In the genomic region with DNA sequence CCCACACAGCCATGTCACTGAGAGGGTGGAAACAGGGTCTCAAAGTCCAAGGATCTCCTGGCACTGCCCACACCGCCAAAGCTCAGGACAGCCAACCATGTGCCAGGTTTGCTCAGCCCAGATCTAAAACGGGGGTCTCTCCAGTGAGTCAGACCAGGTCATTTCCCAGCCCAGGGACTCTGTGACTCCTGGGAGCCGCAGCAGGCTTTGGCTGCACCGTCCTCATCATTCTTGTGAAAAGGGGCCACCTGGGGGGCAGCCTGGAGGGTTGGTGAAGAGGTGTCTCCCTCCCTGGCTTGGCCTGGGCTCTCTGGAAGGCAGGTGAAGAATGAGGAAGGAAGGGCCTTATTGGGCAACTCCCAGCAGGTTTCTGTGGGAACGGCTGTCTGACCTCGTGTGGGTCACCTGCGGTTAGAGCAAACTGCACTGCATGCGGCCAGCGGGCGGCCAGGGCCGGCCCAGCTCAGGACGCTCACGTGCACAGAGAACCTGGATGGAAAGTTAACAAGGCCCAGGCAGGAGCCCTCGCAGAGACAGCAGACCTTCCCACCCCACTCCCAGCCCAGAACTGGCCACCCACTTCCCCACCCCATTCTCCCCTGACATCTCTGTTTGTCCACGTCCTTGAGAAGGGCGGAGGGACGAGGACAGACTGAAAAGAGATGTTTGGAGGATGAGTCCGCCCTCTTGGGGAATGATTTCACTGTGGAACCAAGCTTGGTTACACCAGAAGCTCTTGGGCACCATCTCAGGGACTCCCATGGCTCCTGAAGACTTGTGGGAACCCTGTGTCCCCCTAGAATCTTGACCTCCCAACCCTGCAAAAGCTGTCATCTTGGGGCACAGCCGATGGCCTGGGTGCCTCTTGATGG, we compare ENCODE assay signal across 8 cellular contexts. TPM values are rescaled to one million over a fixed set of nuclear protein-coding genes. Genes with fewer than 3 reads are reported as not detected.
DNase-seq lines count a peak whose midpoint lies in the region; ATAC-seq and TF ChIP-seq lines count a peak whose summit lies in the region.

No MANE protein-coding gene starts in this region.

- TF ChIP-seq CTCF in NB4 (IDR thresholded peaks at IDR 0.05; ENCODE audit: low read depth, low read length) = no peak
- TF ChIP-seq CTCF in ovary (IDR thresholded peaks at IDR 0.05) = no peak

- H3K27ac ChIP-seq in BLaER1 = peak overlapping the region; percentile 86
- no peak overlapping the region for H3K27ac ChIP-seq in ovary

- H3K9ac ChIP-seq in BLaER1 = peak overlapping the region; percentile 40; the same call in 1 of the 2 replicates

- H3K36me3 Mint-ChIP-seq in central memory CD8-positive, alpha-beta T cell (ENCODE audit: insufficient read depth) = no peaks in the 10 kb centered on the region

- peaks cover 95% of the 10 kb centered on the region for H3K4me1 ChIP-seq in BLaER1
- H3K4me1 ChIP-seq in ovary (ENCODE audit: insufficient read depth) = no peaks in the 10 kb centered on the region

- H3K4me3 Mint-ChIP-seq in central memory CD8-positive, alpha-beta T cell = no peak overlapping the region

- peaks cover 17% of the 10 kb centered on the region for H3K4me1 Mint-ChIP-seq in central memory CD8-positive, alpha-beta T cell

- intact Hi-C loops in ovary (cut with DNase I) = no loop called here

- WGBS in ovary, 3 donors = 70 to 77% (median 71%) methylated on average over 19 of the region's 19 CpGs

- H3K27ac Mint-ChIP-seq in central memory CD8-positive, alpha-beta T cell (ENCODE audit: low read depth) = peak overlapping the region; percentile 91

- H3K9me3 ChIP-seq in BLaER1 (no peaks in the 10 kb centered on the region), ovary (no peaks in the 10 kb centered on the region)

- TF ChIP-seq POLR2A in NB4 (IDR thresholded peaks at IDR 0.05; ENCODE audit: extremely low read depth, insufficient read length) = no peak
- no peak for TF ChIP-seq POLR2A in ovary (IDR thresholded peaks at IDR 0.05)

- H3K36me3 ChIP-seq in BLaER1 = no peaks in the 10 kb centered on the region
- no peaks in the 10 kb centered on the region for H3K36me3 ChIP-seq in ovary

- POLR2A ChIA-PET in HEK293T (lab: Yijun Ruan, JAX) = no interaction called here

- H3K4me2 ChIP-seq in BLaER1 = peak overlapping the region; percentile 77

- CTCF ChIA-PET in HEK293T (lab: Yijun Ruan, JAX) = no interaction called here

- DNase-seq in NB4 (ENCODE audit: low read depth) (peak; percentile 92), medulla oblongata (ENCODE audit: extremely low spot score) (peak; percentile 71), ovary (no peak), HEK293T (ENCODE audit: extremely low spot score) (no peak)
- no peak for DNase-seq in central memory CD8-positive, alpha-beta T cell (ENCODE audit: low spot score in 2 of 2)
- DNase-seq in activated CD4-positive, CD25-positive, alpha-beta regulatory T cell (lab: John Stamatoyannopoulos, UW) = no peak

- H4K20me1 ChIP-seq in BLaER1 = no peaks in the 10 kb centered on the region

- H3K9me3 Mint-ChIP-seq in central memory CD8-positive, alpha-beta T cell = no peaks in the 10 kb centered on the region

- H3K27me3 Mint-ChIP-seq in central memory CD8-positive, alpha-beta T cell = no peaks in the 10 kb centered on the region

- H3K27me3 ChIP-seq in BLaER1 (no peaks in the 10 kb centered on the region), ovary (no peaks in the 10 kb centered on the region)

- no peak for ATAC-seq in central memory CD8-positive, alpha-beta T cell (replicated peaks; ENCODE audit: extremely low read depth, poor library complexity, severe bottlenecking)
- ATAC-seq in HG03521 (IDR thresholded peaks at IDR 0.05; ENCODE audit: unreplicated experiment) = no peak

- H3K4me3 ChIP-seq in BLaER1 = no peak overlapping the region
- H3K4me3 ChIP-seq in NB4 (ENCODE audit: low read depth, low read length) = no peak overlapping the region
- no peak overlapping the region for H3K4me3 ChIP-seq in ovary

- TF ChIP-seq EP300 in ovary (IDR thresholded peaks at IDR 0.05) = no peak

TF ChIP-seq in HEK293T, 16 proteins besides CTCF, POLR2A, EP300 and RAD21:
- TF ChIP-seq FOXK2 (IDR thresholded peaks at IDR 0.05) (no peak), ARNT (IDR thresholded peaks at IDR 0.05) (no peak), CTBP1 (IDR thresholded peaks at IDR 0.05; ENCODE audit: borderline replicate concordance) (no peak), ELF4 (IDR thresholded peaks at IDR 0.05) (no peak), NFRKB (IDR thresholded peaks at IDR 0.05) (no peak), TARDBP (IDR thresholded peaks at IDR 0.05) (no peak), HDGF (IDR thresholded peaks at IDR 0.05; ENCODE audit: borderline replicate concordance) (no peak), SUZ12 (IDR thresholded peaks at IDR 0.05) (no peak), LEF1 (IDR thresholded peaks at IDR 0.05; ENCODE audit: borderline replicate concordance) (no peak)
- TF ChIP-seq, protein P1, sequence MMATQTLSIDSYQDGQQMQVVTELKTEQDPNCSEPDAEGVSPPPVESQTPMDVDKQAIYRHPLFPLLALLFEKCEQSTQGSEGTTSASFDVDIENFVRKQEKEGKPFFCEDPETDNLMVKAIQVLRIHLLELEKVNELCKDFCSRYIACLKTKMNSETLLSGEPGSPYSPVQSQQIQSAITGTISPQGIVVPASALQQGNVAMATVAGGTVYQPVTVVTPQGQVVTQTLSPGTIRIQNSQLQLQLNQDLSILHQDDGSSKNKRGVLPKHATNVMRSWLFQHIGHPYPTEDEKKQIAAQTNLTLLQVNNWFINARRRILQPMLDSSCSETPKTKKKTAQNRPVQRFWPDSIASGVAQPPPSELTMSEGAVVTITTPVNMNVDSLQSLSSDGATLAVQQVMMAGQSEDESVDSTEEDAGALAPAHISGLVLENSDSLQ (IDR thresholded peaks at IDR 0.05) = no peak

RNA-seq across cellular contexts. Expression of a gene that starts 25.6 kb away (rescaled TPM):
- 100 to 1,000 TPM in 4 of 7 donors, 10 to 100 TPM in 3; 39.7 to 169 (median 105) TPM for total RNA-seq in ovary
- 100 to 1,000 TPM in 1 of 2 donors, 10 to 100 TPM in 1; 49.1 to 139 TPM for polyA plus RNA-seq in ovary

RNA-seq across cellular contexts. Expression of a gene that starts 55.9 kb away (rescaled TPM):
- total RNA-seq in ovary = 10 to 100 TPM in 6 of 7 donors, 1 to 10 TPM in 1; 8.0 to 40.3 (median 24.7) TPM
- 10 to 100 TPM; 18.0 to 18.3 TPM for polyA plus RNA-seq in ovary

Comparison
In these comparisons a context has a peak if more than half of its experiments do, and no peak if none do; other contexts are left out.
1. DNase-seq: peak in NB4 (single experiment) and medulla oblongata (single experiment); none in central memory CD8-positive, alpha-beta T cell (0 of 2), activated CD4-positive, CD25-positive, alpha-beta regulatory T cell (0 of 4), ovary (0 of 5) and HEK293T (single experiment).